ENCODE assay signal across 1 cellular context in the genomic region with DNA sequence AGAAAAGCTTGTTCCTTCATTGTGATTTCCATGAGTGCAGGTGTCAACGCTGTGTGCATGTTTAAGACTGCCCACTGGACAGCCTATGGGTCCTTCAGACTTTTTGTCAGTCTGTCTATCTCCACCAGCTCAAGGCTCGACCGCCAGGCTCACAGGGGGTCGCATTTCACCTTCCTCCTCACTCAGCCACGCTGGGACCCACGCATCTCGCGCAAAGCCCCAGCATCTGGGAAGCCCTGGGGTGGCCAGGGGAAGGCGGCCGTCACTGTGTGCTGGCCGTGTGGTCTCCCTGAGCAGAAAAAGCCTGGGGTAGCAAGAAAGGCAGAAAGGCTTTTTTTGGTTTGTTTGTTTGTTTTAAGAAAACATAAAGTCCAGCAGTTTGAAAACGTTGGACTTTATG.
TF ChIP-seq lines count a peak whose summit lies in the region.

No MANE protein-coding gene starts in this region.

TF ChIP-seq in GM12878, 131 proteins besides CTCF, POLR2A, EP300 and RAD21:
- TF ChIP-seq, protein P1, sequence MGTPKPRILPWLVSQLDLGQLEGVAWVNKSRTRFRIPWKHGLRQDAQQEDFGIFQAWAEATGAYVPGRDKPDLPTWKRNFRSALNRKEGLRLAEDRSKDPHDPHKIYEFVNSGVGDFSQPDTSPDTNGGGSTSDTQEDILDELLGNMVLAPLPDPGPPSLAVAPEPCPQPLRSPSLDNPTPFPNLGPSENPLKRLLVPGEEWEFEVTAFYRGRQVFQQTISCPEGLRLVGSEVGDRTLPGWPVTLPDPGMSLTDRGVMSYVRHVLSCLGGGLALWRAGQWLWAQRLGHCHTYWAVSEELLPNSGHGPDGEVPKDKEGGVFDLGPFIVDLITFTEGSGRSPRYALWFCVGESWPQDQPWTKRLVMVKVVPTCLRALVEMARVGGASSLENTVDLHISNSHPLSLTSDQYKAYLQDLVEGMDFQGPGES (IDR thresholded peaks at IDR 0.05): no peak
- TF ChIP-seq SMAD1 (IDR thresholded peaks at IDR 0.05; ENCODE audit: low read depth, partially characterized antibody) (no peak), NRF1 (conservative IDR thresholded peaks at IDR 0.05; ENCODE audit: low read depth, low read length) (no peak), YBX1 (IDR thresholded peaks at IDR 0.05) (no peak)
- TF ChIP-seq, protein P2, sequence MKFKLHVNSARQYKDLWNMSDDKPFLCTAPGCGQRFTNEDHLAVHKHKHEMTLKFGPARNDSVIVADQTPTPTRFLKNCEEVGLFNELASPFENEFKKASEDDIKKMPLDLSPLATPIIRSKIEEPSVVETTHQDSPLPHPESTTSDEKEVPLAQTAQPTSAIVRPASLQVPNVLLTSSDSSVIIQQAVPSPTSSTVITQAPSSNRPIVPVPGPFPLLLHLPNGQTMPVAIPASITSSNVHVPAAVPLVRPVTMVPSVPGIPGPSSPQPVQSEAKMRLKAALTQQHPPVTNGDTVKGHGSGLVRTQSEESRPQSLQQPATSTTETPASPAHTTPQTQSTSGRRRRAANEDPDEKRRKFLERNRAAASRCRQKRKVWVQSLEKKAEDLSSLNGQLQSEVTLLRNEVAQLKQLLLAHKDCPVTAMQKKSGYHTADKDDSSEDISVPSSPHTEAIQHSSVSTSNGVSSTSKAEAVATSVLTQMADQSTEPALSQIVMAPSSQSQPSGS (IDR thresholded peaks at IDR 0.05; ENCODE audit: low read length): no peak
